Comparison of ENCODE assay signal across 1 cellular context in genomic region chr5:77590347-77590746, GRCh38.
TF ChIP-seq lines count a peak whose summit lies in the region.

No MANE protein-coding gene starts in this region.

TF ChIP-seq in GM12878, 131 proteins besides CTCF, POLR2A, EP300 and RAD21 (continued from another document and continues in another):
- TF ChIP-seq ZBTB11 (CRISPR knock-in tag; IDR thresholded peaks at IDR 0.05) = no peak
- TF ChIP-seq SPI1 (IDR thresholded peaks at IDR 0.05; ENCODE audit: borderline replicate concordance, insufficient read depth, low read depth, low read length) = peak; percentile 97
- no peak for TF ChIP-seq HDAC6 (IDR thresholded peaks at IDR 0.05; ENCODE audit: unreplicated experiment)
- TF ChIP-seq, protein P1, sequence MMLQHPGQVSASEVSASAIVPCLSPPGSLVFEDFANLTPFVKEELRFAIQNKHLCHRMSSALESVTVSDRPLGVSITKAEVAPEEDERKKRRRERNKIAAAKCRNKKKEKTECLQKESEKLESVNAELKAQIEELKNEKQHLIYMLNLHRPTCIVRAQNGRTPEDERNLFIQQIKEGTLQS (IDR thresholded peaks at IDR 0.05; ENCODE audit: borderline replicate concordance, extremely low read depth, low read depth, low read length) = no peak
- TF ChIP-seq NR2C2 (IDR thresholded peaks at IDR 0.05; ENCODE audit: borderline replicate concordance, control insufficient read depth, insufficient read length, low read depth) = no peak
- no peak for TF ChIP-seq ZNF592 (IDR thresholded peaks at IDR 0.05)
- peak; percentile 86 for TF ChIP-seq SMAD1 (IDR thresholded peaks at IDR 0.05; ENCODE audit: low read depth, partially characterized antibody)
- TF ChIP-seq SRF (IDR thresholded peaks at IDR 0.05; ENCODE audit: low read depth in 2 of 2, low read length in 2 of 2) = no peak
- no peak for TF ChIP-seq MEF2A (IDR thresholded peaks at IDR 0.05; ENCODE audit: insufficient read depth, low read depth, low read length)
- TF ChIP-seq, protein P2, sequence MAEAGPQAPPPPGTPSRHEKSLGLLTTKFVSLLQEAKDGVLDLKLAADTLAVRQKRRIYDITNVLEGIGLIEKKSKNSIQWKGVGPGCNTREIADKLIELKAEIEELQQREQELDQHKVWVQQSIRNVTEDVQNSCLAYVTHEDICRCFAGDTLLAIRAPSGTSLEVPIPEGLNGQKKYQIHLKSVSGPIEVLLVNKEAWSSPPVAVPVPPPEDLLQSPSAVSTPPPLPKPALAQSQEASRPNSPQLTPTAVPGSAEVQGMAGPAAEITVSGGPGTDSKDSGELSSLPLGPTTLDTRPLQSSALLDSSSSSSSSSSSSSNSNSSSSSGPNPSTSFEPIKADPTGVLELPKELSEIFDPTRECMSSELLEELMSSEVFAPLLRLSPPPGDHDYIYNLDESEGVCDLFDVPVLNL (IDR thresholded peaks at IDR 0.05; ENCODE audit: low read depth, low read length) = 0 out of 2 replicates have a peak, but pooled peaks have one; percentile 16
- no peak for TF ChIP-seq MAX (IDR thresholded peaks at IDR 0.05; ENCODE audit: low read depth, low read length)
- no peak for TF ChIP-seq POLR2AphosphoS2 (IDR thresholded peaks at IDR 0.05; ENCODE audit: low read depth, low read length)
- TF ChIP-seq TCF7 (IDR thresholded peaks at IDR 0.05; ENCODE audit: borderline replicate concordance) = no peak
- no peak for TF ChIP-seq GABPA (IDR thresholded peaks at IDR 0.05; ENCODE audit: low read depth)
- no peak for TF ChIP-seq RCOR1 (conservative IDR thresholded peaks at IDR 0.05; ENCODE audit: low read depth, low read length)
- no peak for TF ChIP-seq STAT1 (conservative IDR thresholded peaks at IDR 0.05)
- no peak for TF ChIP-seq SUPT20H (IDR thresholded peaks at IDR 0.05; ENCODE audit: borderline replicate concordance, control insufficient read depth, low read depth, low read length)
- TF ChIP-seq, protein P3, sequence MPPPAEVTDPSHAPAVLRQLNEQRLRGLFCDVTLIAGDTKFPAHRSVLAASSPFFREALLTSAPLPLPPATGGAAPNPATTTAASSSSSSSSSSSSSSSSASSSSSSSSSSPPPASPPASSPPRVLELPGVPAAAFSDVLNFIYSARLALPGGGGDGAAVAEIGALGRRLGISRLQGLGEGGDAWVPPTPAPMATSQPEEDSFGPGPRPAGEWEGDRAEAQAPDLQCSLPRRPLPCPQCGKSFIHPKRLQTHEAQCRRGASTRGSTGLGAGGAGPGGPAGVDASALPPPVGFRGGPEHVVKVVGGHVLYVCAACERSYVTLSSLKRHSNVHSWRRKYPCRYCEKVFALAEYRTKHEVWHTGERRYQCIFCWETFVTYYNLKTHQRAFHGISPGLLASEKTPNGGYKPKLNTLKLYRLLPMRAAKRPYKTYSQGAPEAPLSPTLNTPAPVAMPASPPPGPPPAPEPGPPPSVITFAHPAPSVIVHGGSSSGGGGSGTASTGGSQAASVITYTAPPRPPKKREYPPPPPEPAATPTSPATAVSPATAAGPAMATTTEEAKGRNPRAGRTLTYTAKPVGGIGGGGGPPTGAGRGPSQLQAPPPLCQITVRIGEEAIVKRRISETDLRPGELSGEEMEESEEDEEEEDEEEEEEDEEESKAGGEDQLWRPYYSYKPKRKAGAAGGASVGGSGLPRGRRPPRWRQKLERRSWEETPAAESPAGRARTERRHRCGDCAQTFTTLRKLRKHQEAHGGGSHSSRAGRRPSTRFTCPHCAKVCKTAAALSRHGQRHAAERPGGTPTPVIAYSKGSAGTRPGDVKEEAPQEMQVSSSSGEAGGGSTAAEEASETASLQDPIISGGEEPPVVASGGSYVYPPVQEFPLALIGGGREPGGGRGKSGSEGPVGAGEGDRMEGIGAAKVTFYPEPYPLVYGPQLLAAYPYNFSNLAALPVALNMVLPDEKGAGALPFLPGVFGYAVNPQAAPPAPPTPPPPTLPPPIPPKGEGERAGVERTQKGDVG (CRISPR knock-in tag; IDR thresholded peaks at IDR 0.05) = no peak
- TF ChIP-seq SUZ12 (IDR thresholded peaks at IDR 0.05; ENCODE audit: unreplicated experiment) = no peak
- peak; percentile 49; the same call in 1 of the 2 replicates for TF ChIP-seq BACH1 (IDR thresholded peaks at IDR 0.05; ENCODE audit: borderline replicate concordance)
- TF ChIP-seq LARP7 (IDR thresholded peaks at IDR 0.05) = no peak
- peak; percentile 80 for TF ChIP-seq NBN (IDR thresholded peaks at IDR 0.05)
- TF ChIP-seq KAT2A (conservative IDR thresholded peaks at IDR 0.05; ENCODE audit: control insufficient read depth, low read depth, low read length) = no peak
- peak; percentile 50; the same call in 1 of the 2 replicates for TF ChIP-seq RUNX3 (IDR thresholded peaks at IDR 0.05; ENCODE audit: low read length)
- TF ChIP-seq ESRRA (IDR thresholded peaks at IDR 0.05; ENCODE audit: low read length) = no peak
- TF ChIP-seq HCFC1 (IDR thresholded peaks at IDR 0.05; ENCODE audit: low read length) = no peak
- TF ChIP-seq MTA2 (IDR thresholded peaks at IDR 0.05; ENCODE audit: low read depth) = peak; percentile 98
- no peak for TF ChIP-seq MXI1 (IDR thresholded peaks at IDR 0.05; ENCODE audit: low read depth, low read length)
- TF ChIP-seq CHD4 (IDR thresholded peaks at IDR 0.05) = no peak
- no peak for TF ChIP-seq CEBPB (IDR thresholded peaks at IDR 0.05; ENCODE audit: borderline replicate concordance in 1 of 2, low read depth in 2 of 2, low read length in 2 of 2)
- TF ChIP-seq ZNF384 (IDR thresholded peaks at IDR 0.05; ENCODE audit: borderline replicate concordance, low read depth, low read length) = no peak
- TF ChIP-seq ZNF24 (IDR thresholded peaks at IDR 0.05) = no peak
- TF ChIP-seq EZH2 (IDR thresholded peaks at IDR 0.05; ENCODE audit: borderline replicate concordance, control insufficient read depth, low read depth, low read length) = no peak
- TF ChIP-seq USF1 (IDR thresholded peaks at IDR 0.05; ENCODE audit: borderline replicate concordance, extremely low read length, insufficient read depth, low read depth, low read length) = no peak
- TF ChIP-seq PAX8 (IDR thresholded peaks at IDR 0.05) = no peak
- TF ChIP-seq SIN3A (IDR thresholded peaks at IDR 0.05; ENCODE audit: low read depth, low read length) = no peak
- no peak for TF ChIP-seq ZNF207 (IDR thresholded peaks at IDR 0.05; ENCODE audit: borderline replicate concordance)
- 0 out of 2 replicates have a peak, but pooled peaks have one; percentile 69 for TF ChIP-seq TCF12 (IDR thresholded peaks at IDR 0.05; ENCODE audit: low read depth, low read length)
- TF ChIP-seq, protein P4, sequence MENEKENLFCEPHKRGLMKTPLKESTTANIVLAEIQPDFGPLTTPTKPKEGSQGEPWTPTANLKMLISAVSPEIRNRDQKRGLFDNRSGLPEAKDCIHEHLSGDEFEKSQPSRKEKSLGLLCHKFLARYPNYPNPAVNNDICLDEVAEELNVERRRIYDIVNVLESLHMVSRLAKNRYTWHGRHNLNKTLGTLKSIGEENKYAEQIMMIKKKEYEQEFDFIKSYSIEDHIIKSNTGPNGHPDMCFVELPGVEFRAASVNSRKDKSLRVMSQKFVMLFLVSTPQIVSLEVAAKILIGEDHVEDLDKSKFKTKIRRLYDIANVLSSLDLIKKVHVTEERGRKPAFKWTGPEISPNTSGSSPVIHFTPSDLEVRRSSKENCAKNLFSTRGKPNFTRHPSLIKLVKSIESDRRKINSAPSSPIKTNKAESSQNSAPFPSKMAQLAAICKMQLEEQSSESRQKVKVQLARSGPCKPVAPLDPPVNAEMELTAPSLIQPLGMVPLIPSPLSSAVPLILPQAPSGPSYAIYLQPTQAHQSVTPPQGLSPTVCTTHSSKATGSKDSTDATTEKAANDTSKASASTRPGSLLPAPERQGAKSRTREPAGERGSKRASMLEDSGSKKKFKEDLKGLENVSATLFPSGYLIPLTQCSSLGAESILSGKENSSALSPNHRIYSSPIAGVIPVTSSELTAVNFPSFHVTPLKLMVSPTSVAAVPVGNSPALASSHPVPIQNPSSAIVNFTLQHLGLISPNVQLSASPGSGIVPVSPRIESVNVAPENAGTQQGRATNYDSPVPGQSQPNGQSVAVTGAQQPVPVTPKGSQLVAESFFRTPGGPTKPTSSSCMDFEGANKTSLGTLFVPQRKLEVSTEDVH (IDR thresholded peaks at IDR 0.05; ENCODE audit: low read depth, partially characterized antibody) = no peak
- TF ChIP-seq RFX5 (IDR thresholded peaks at IDR 0.05; ENCODE audit: low read depth, low read length) = no peak
- peak in 1 of 2 experiments; percentile 37; a peak in 1 of 4 replicates for TF ChIP-seq ETV6 (conservative IDR thresholded peaks at IDR 0.05 in 1 of 2, IDR thresholded peaks at IDR 0.05 in 1 of 2; ENCODE audit: borderline replicate concordance in 1 of 2, low read depth in 1 of 2)
- TF ChIP-seq RB1 (IDR thresholded peaks at IDR 0.05; ENCODE audit: borderline replicate concordance) = peak; percentile 60; the same call in 1 of the 2 replicates
- peak; percentile 87 for TF ChIP-seq IKZF1 (conservative IDR thresholded peaks at IDR 0.05)
- TF ChIP-seq ZBED1 (IDR thresholded peaks at IDR 0.05; ENCODE audit: borderline replicate concordance) = no peak
